Comparison of ENCODE assay signal across 24 cellular contexts in the genomic region with DNA sequence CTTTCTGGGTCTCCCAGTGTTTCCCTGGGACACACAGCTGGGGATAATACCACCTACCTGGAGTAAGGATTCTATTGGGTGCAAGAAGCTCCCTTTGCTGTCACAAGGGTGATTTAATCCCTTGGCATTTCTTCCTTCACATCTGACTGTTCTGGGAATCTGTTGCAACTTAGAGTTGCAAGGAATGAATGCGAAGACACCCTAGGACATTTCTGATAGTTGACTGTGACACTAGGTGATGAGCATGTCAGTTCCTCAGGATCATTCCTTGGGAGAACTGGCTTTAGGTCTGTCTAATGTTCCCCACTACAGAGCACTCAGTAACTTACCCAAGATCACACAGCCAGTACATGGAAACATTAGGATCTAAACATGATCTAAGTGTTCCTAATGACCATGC.
"Had no signal": no experiment of that assay in that cellular context is flagged by ENCODE, and none has a peak within 500 bp of the region (broad histone marks: within the 10 kb centered on the region; RNA-seq: fewer than 3 reads in every experiment).

No MANE protein-coding gene starts in this region.

- H3K36me3 ChIP-seq: gastrocnemius medialis, heart left ventricle, left lung, neural progenitor cell, stomach, thyroid gland had no signal

- H3K36me3 Mint-ChIP-seq: naive thymus-derived CD4-positive, alpha-beta T cell; neural progenitor cell; stimulated activated effector memory CD8-positive, alpha-beta T cell treated with anti-CD3 and anti-CD28 coated beads, Interleukin-12 subunit alpha, Interleukin-12 subunit beta, amount 100 ng/mL, for 72 hours had no signal

- H2AFZ ChIP-seq: hepatocyte, neural progenitor cell, parathyroid adenoma had no signal

- ATAC-seq: esophagus mucosa; gastrocnemius medialis; heart left ventricle; left cardiac atrium; left lung; naive thymus-derived CD4-positive, alpha-beta T cell; sciatic nerve; stimulated activated effector memory CD8-positive, alpha-beta T cell treated with anti-CD3 and anti-CD28 coated beads, Interleukin-12 subunit alpha, Interleukin-12 subunit beta, amount 100 ng/mL, for 72 hours had no signal

- H3K4me3 ChIP-seq: dorsolateral prefrontal cortex, gastrocnemius medialis, heart left ventricle, hepatocyte, left lung, neural progenitor cell, stomach, thyroid gland had no signal

- H3K4me3 Mint-ChIP-seq: naive thymus-derived CD4-positive, alpha-beta T cell; nephron; neural progenitor cell; stimulated activated effector memory CD8-positive, alpha-beta T cell treated with anti-CD3 and anti-CD28 coated beads, Interleukin-12 subunit alpha, Interleukin-12 subunit beta, amount 100 ng/mL, for 72 hours had no signal

- FAIRE-seq: kidney had no signal

- H3K4me1 Mint-ChIP-seq: naive thymus-derived CD4-positive, alpha-beta T cell; nephron; neural progenitor cell; stimulated activated effector memory CD8-positive, alpha-beta T cell treated with anti-CD3 and anti-CD28 coated beads, Interleukin-12 subunit alpha, Interleukin-12 subunit beta, amount 100 ng/mL, for 72 hours had no signal

- H3K4me1 ChIP-seq: gastrocnemius medialis, heart left ventricle, left lung, parathyroid adenoma, stomach, thyroid gland had no signal

- H3K9me3 ChIP-seq: gastrocnemius medialis, heart left ventricle, left lung, stomach, thyroid gland had no signal

- H3K9me3 Mint-ChIP-seq: nephron, neural progenitor cell had no signal

- DNase-seq: dorsolateral prefrontal cortex; effector CD4-positive, alpha-beta T cell; foreskin fibroblast; gastrocnemius medialis; heart left ventricle; kidney; left cardiac atrium; left lung; mesenchymal stem cell; midbrain; naive thymus-derived CD4-positive, alpha-beta T cell; stimulated activated CD4-positive, alpha-beta T cell treated with anti-CD3 and anti-CD28 coated beads, Interleukin-2, amount 100 ng/mL, for 24 hours; stimulated activated CD4-positive, alpha-beta T cell treated with anti-CD3 and anti-CD28 coated beads, Interleukin-4, amount 100 ng/mL, for 24 hours; stimulated activated naive CD4-positive, alpha-beta T cell treated with Interleukin-2 at 50 U/mL for 16 hours; stomach; thyroid gland had no signal

- H3K27ac Mint-ChIP-seq: naive thymus-derived CD4-positive, alpha-beta T cell; nephron; neural progenitor cell; progenitor cell of endocrine pancreas; stimulated activated effector memory CD8-positive, alpha-beta T cell treated with anti-CD3 and anti-CD28 coated beads, Interleukin-12 subunit alpha, Interleukin-12 subunit beta, amount 100 ng/mL, for 72 hours had no signal

- H3K27ac ChIP-seq: dorsolateral prefrontal cortex, gastrocnemius medialis, heart left ventricle, hepatocyte, left lung, neural progenitor cell, parathyroid adenoma, stomach, thyroid gland had no signal

- H3K79me2 ChIP-seq: hepatocyte, parathyroid adenoma had no signal

- H3K9ac ChIP-seq: neural progenitor cell, parathyroid adenoma had no signal

- H3K27me3 ChIP-seq: dorsolateral prefrontal cortex, gastrocnemius medialis, hepatocyte, left lung, neural progenitor cell, stomach, thyroid gland had no signal

- H3K4me2 ChIP-seq: hepatocyte, neural progenitor cell had no signal
